ENCODE assay signal across 20 cellular contexts in the genomic region with DNA sequence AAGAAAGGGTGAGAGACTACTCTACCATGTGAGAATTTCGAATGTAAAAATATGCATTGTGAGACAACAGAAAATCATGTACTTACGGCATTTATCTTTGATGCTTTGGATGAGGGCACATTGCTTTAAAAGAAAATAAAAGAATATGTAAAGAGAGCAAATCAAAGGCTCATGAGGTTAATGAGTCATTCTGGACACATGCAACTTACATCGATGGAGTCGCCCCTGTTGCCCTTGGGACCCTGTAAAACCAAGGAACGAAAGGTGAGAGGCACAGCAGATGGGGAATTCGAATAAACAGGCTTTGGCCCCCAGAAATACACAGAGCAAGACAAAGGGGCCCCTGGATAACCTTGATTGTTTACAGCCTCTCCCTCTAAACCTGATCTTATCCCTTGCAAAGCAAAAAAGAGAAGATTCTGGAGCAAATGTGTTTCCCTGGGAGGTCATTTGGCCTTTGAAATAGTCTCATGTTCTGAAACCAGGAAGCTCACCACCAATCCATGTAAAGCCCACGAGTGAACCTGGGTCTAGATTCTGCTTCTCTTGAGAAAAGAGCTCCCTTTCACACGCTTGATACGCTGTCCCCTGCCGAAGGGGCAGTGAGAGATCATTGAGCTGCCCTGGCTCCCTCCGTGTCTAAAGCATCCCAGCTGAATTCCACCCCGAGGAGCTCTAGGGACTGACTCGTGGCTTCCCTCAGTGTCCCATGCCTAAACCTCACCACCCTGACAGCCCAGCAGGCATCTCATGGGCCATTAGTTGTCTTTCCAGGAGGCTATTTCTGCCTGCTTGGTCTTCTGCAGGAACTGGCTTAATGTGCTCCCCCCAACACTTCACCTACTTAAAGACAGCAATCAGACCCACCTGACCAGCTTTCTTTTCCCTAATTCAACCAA.
DNase-seq lines count a peak whose midpoint lies in the region; ATAC-seq and TF ChIP-seq lines count a peak whose summit lies in the region.
"Had no signal": no experiment of that assay in that cellular context is flagged by ENCODE, and none has a peak within 500 bp of the region (broad histone marks: within the 10 kb centered on the region; RNA-seq: fewer than 3 reads in every experiment).

No MANE protein-coding gene starts in this region.

- no peaks in the 10 kb centered on the region for H3K4me1 ChIP-seq in fibroblast of lung (ENCODE audit: control insufficient read depth, extremely low read depth, insufficient read depth, low read length)
- peaks cover 0 to 12% (median 11%) of the 10 kb centered on the region in 4 donors for H3K4me1 ChIP-seq in sigmoid colon
- H3K4me1 ChIP-seq: A549 had no signal

- intact Hi-C loops in sigmoid colon (cut with DNase I) (no loop called here), posterior vena cava (cut with DNase I) (no loop called here)

- peak overlapping the region; percentile 65 for H3K27ac ChIP-seq in AG04450 (ENCODE audit: low read depth, low read length)
- peak overlapping the region; percentile 14 for H3K27ac ChIP-seq in fibroblast of lung (ENCODE audit: insufficient read depth, low read length)
- peak overlapping the region in 3 of 4 donors; percentile 12 to 91 (median 42) for H3K27ac ChIP-seq in sigmoid colon
- H3K27ac ChIP-seq: A549, KMS-11, PC-9 had no signal

- no peak overlapping the region for H3K4me2 ChIP-seq in fibroblast of lung (ENCODE audit: extremely low read depth, insufficient read depth, low read length)
- H3K4me2 ChIP-seq: A549, GM23338, KMS-11, PC-9 had no signal

- H3K9ac ChIP-seq in fibroblast of lung (ENCODE audit: insufficient read depth, low read length) = no peak overlapping the region
- H3K9ac ChIP-seq: KMS-11 had no signal

- DNase-seq in AG04450 (ENCODE audit: low read depth, low spot score) (no peak), RPMI7951 (ENCODE audit: low read depth) (peak; percentile 39), fibroblast of lung (ENCODE audit: low read depth in 2 of 2) (no peak), sigmoid colon (no peak), posterior vena cava (ENCODE audit: low spot score) (no peak), activated T-cell treated with anti-CD3 and anti-CD28 coated beads for 4 hours (no peak), medulla oblongata (ENCODE audit: extremely low spot score) (no peak)
- DNase-seq: CD8-positive, alpha-beta T cell; DMS79 treated with DMSO at 0.1 percent for 48 hours; GDM1; MG63; NCI-H1092 treated with DMSO at 0.1 percent for 48 hours; NCI-H1694 treated with DMSO at 0.1 percent for 48 hours; NCI-H446; NCI-H774; PC-9 had no signal

- POLR2A ChIA-PET in AG04450 (lab: Yijun Ruan, JAX) = interaction anchor here (0.5 kb wide), 1 partner anchor 186 kb away, joined by 12 read pairs; no protein-coding TSS in a partner anchor

- CTCF ChIA-PET in AG04450 (lab: Charles Lee) = interaction anchor here (1.1 to 1.3 kb wide), 2 partner anchors 65 to 224 kb away, joined by 5 read pairs; no protein-coding TSS in a partner anchor

- TF ChIP-seq EP300 in sigmoid colon (IDR thresholded peaks at IDR 0.05) = no peak

- H3K27me3 ChIP-seq in AG04450 (ENCODE audit: control insufficient read depth, insufficient read depth, low read length) (no peaks in the 10 kb centered on the region), fibroblast of lung (ENCODE audit: control insufficient read depth, insufficient read depth, low read length) (no peaks in the 10 kb centered on the region), sigmoid colon (no peaks in the 10 kb centered on the region)
- H3K27me3 ChIP-seq: MG63 had no signal

- TF ChIP-seq CTCF in AG04450 (IDR thresholded peaks at IDR 0.05; ENCODE audit: low read depth, low read length) = no peak
- TF ChIP-seq CTCF in fibroblast of lung (conservative IDR thresholded peaks at IDR 0.05 in 1 of 2, IDR thresholded peaks at IDR 0.05 in 1 of 2; ENCODE audit: low read depth in 1 of 2, low read length in 2 of 2) = no peak
- no peak for TF ChIP-seq CTCF in sigmoid colon (IDR thresholded peaks at IDR 0.05)

- no peaks in the 10 kb centered on the region; the same call in 1 of the 2 replicates for H3K9me3 ChIP-seq in AG04450 (ENCODE audit: control insufficient read depth, insufficient read depth, low read length)
- no peaks in the 10 kb centered on the region for H3K9me3 ChIP-seq in fibroblast of lung (ENCODE audit: control insufficient read depth, insufficient read depth, low read depth, low read length)
- H3K9me3 ChIP-seq in sigmoid colon = no peaks in the 10 kb centered on the region
- H3K9me3 ChIP-seq: A549, MG63 had no signal

- H3K4me3 ChIP-seq in AG04450 (ENCODE audit: low read depth, low read length) (no peak overlapping the region), fibroblast of lung (replicated peaks in 1 of 4; ENCODE audit: control extremely low read depth in 1 of 4, insufficient read depth in 1 of 4, low read depth in 3 of 4, low read length in 4 of 4) (no peak overlapping the region), sigmoid colon (no peak overlapping the region)
- H3K4me3 ChIP-seq: A549, GM23338, MG63, PC-9 had no signal

- WGBS in sigmoid colon, 2 donors = 65 to 78% methylated on average over 13 of the region's 13 CpGs

- peaks cover 4% of the 10 kb centered on the region for H3K79me2 ChIP-seq in fibroblast of lung (ENCODE audit: control insufficient read depth, insufficient read depth, low read length)

- no peak for TF ChIP-seq POLR2A in sigmoid colon (IDR thresholded peaks at IDR 0.05)

- H2AFZ ChIP-seq in fibroblast of lung (ENCODE audit: low read length) = no peak overlapping the region
- H2AFZ ChIP-seq: GM23338, PC-9 had no signal

- no peaks in the 10 kb centered on the region for H4K20me1 ChIP-seq in fibroblast of lung (ENCODE audit: control insufficient read depth, extremely low read depth, insufficient read depth, low read length)

- ATAC-seq in HG03175 (IDR thresholded peaks at IDR 0.05; ENCODE audit: unreplicated experiment) = no peak
- ATAC-seq: A549; CD8-positive, alpha-beta T cell; GM23338 had no signal

- H3K36me3 ChIP-seq in fibroblast of lung (ENCODE audit: control insufficient read depth, insufficient read depth, low read length) (peaks cover 54% of the 10 kb centered on the region), sigmoid colon (peaks cover 58 to 98% (median 72%) of the 10 kb centered on the region in 4 donors)

Comparison
In these comparisons a context has a peak if more than half of its experiments do, and no peak if none do; other contexts are left out.
1. H3K27ac ChIP-seq: peak in every context shown above with its lines; median percentile 65 in AG04450; 42 in sigmoid colon; 14 in fibroblast of lung.